In the genomic region with DNA sequence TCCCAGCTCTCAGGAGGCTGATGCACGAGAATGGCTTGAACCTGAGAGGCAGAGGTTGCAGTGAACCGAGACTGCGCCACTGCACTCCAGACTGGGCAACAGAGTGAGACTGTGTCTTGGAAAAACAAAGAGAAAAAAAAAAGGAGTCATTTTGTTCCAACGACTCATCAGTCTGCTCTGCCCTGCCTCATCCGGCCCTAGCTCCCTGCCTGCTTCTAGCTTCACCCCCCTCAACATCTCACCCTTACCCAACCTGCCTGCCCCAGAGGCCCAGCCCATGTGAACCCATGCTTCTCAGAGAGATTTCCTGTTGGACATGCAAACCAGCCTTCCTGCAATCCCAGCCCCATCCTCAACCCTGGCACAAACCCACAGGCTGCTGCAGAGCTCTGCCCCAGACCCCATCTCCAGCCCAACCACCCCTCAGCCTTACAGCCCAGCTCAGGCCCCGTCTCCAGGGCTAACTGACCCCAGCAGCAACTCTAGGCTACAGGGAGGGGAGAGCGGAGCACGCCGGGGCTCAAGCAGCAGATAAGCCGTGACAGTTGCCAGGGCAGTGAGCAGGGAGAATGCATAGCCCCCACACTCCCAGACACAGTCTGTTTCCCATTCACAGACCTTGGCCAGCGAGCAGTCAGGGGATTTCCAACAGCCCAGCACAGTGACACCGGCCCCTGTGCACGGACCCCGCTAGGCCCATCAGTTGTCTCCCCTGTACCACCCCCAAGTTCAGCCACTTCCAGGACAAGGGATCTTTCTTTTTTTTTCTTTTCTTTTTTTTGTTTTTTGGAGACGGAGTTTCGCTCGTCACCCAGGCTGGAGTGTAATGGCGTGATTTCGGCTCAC, we compare ENCODE assay signal across 13 cellular contexts.
DNase-seq lines count a peak whose midpoint lies in the region; ATAC-seq, FAIRE-seq and TF ChIP-seq lines count a peak whose summit lies in the region.
"Had no signal": no experiment of that assay in that cellular context is flagged by ENCODE, and none has a peak within 500 bp of the region (broad histone marks: within the 10 kb centered on the region; RNA-seq: fewer than 3 reads in every experiment).

No MANE protein-coding gene starts in this region.

- no peak for TF ChIP-seq CTCF in PC-3 (conservative IDR thresholded peaks at IDR 0.05; ENCODE audit: low read depth, low read length)
- TF ChIP-seq CTCF in H1 (IDR thresholded peaks at IDR 0.05; ENCODE audit: control extremely low read depth in 1 of 3, insufficient read depth in 1 of 3, low read depth in 1 of 3, low read length in 3 of 3) = no peak

- no peaks in the 10 kb centered on the region for H3K23me2 ChIP-seq in H1 (ENCODE audit: low read depth, low read length)

- H2BK12ac ChIP-seq in H1 (ENCODE audit: low read depth, low read length) (no peak overlapping the region), neuronal stem cell (ENCODE audit: low read length) (no peak overlapping the region)

- no peak overlapping the region for H4K91ac ChIP-seq in H1 (replicated peaks; ENCODE audit: insufficient read length, low read length)
- H4K91ac ChIP-seq in neuronal stem cell (ENCODE audit: low read depth, low read length, poor library complexity) = no peak overlapping the region

- no TSS peak for BruUV-seq in PC-3 (replicated peaks; lab: Mats Ljungman, UMichigan)

- H3K4me3 ChIP-seq in PC-3 (ENCODE audit: low read length) (no peak overlapping the region), H1 (ENCODE audit: extremely low read depth in 1 of 4, insufficient read depth in 2 of 4, low read depth in 3 of 4, low read length in 4 of 4) (no peak overlapping the region), neuronal stem cell (ENCODE audit: low read length in 2 of 2) (peak overlapping the region in 1 of 2 donors; percentile 4)
- H3K4me3 ChIP-seq: SK-N-MC had no signal

- no peaks in the 10 kb centered on the region for H3F3A ChIP-seq in PC-3 (ENCODE audit: low read length, unreplicated experiment)

- no peak overlapping the region for H3K14ac ChIP-seq in H1 (ENCODE audit: insufficient read length)
- no peak overlapping the region for H3K14ac ChIP-seq in neuronal stem cell (ENCODE audit: low read length)

- H3K56ac ChIP-seq in H1 (replicated peaks; ENCODE audit: insufficient read length, low read depth, low read length) = no peak overlapping the region

- H3K18ac ChIP-seq in H1 (ENCODE audit: extremely low read depth, low read length) (no peak overlapping the region), neuronal stem cell (ENCODE audit: low read length) (peak overlapping the region; percentile 64)

- WGBS in H1 (ENCODE audit: extremely low coverage in 1 of 2, insufficient coverage in 1 of 2, insufficient read length in 1 of 2, insufficient replicate concordance in 2 of 2, low coverage in 1 of 2, low lambda C conversion rate in 2 of 2, missing lambda C conversion rate in 1 of 2), 2 experiments = 94% methylated on average over 16 of the region's 19 CpGs; no CpG with 5 or more reads in 1 of the 2 experiments
- WGBS in neuronal stem cell (ENCODE audit: extremely low coverage in 2 of 2, insufficient read length in 2 of 2, insufficient replicate concordance in 1 of 2), 2 donors = no CpG with 5 or more reads among the region's 19 CpGs

- intact Hi-C loops in PC-3 (cut with micrococcal nuclease) = no loop called here

- H2BK15ac ChIP-seq in H1 (ENCODE audit: low read length) (no peak overlapping the region), neuronal stem cell (ENCODE audit: low read length) (no peak overlapping the region)

- DNase-seq in ELR (ENCODE audit: low read depth) (peak; percentile 38), PC-3 (peak; percentile 37), H1 (ENCODE audit: low read depth in 1 of 2, low spot score in 2 of 2) (no peak), neuronal stem cell (ENCODE audit: low spot score) (no peak), occipital lobe (lab: John Stamatoyannopoulos, UW) (no peak), NOMO-1 treated with DMSO at 0.1 percent for 48 hours (lab: John Stamatoyannopoulos, UW; ENCODE audit: unreplicated experiment) (no peak)
- DNase-seq: DMS79 treated with DMSO at 0.1 percent for 48 hours, NCI-H2107, nucleus accumbens had no signal

- H3K23ac ChIP-seq in H1 (ENCODE audit: insufficient read length) (no peak overlapping the region), neuronal stem cell (ENCODE audit: low read depth, low read length, poor library complexity) (peak overlapping the region; percentile 89)

- H3K4me1 ChIP-seq in PC-3 (ENCODE audit: insufficient read depth, low read length) (no peaks in the 10 kb centered on the region; the same call in 1 of the 2 replicates), H1 (replicated peaks in 1 of 4; ENCODE audit: control insufficient read depth in 3 of 4, insufficient read depth in 4 of 4, low read length in 3 of 4) (peaks cover 0 to 4% (median 0%) of the 10 kb centered on the region in 4 experiments; a peak in 2 of 7 replicates), neuronal stem cell (ENCODE audit: control insufficient read depth in 2 of 2, insufficient read depth in 1 of 2, low read depth in 1 of 2, low read length in 2 of 2) (peaks cover 0 to 2% of the 10 kb centered on the region in 2 donors)

- H3K4me2 ChIP-seq in PC-3 (ENCODE audit: low read length) = no peak overlapping the region
- no peak overlapping the region for H3K4me2 ChIP-seq in H1 (ENCODE audit: insufficient read depth in 1 of 2, low read depth in 2 of 2, low read length in 2 of 2)
- no peak overlapping the region for H3K4me2 ChIP-seq in neuronal stem cell (ENCODE audit: insufficient read depth, low read length, poor library complexity, severe bottlenecking)

- no peaks in the 10 kb centered on the region for H4K20me1 ChIP-seq in PC-3 (ENCODE audit: low read length)
- H4K20me1 ChIP-seq in H1 (replicated peaks in 1 of 2; ENCODE audit: control insufficient read depth in 1 of 2, insufficient read depth in 2 of 2, low read length in 2 of 2) = peaks cover 0 to 2% of the 10 kb centered on the region in 2 experiments

- H4K8ac ChIP-seq in H1 (ENCODE audit: extremely low read depth, insufficient read depth, low read length) = peak overlapping the region; percentile 25; the same call in 1 of the 2 replicates
- no peak overlapping the region for H4K8ac ChIP-seq in neuronal stem cell (ENCODE audit: low read depth, low read length)

- no peak overlapping the region for H2BK20ac ChIP-seq in H1 (ENCODE audit: low read length)

- H2BK120ac ChIP-seq in H1 (replicated peaks; ENCODE audit: low read depth, low read length) (no peak overlapping the region), neuronal stem cell (ENCODE audit: low read depth, low read length) (no peak overlapping the region)

- TF ChIP-seq EP300 in H1 (IDR thresholded peaks at IDR 0.05; ENCODE audit: borderline replicate concordance in 1 of 2, low read depth in 2 of 2, low read length in 2 of 2) = no peak

- no peak overlapping the region for H3K27ac ChIP-seq in PC-3 (ENCODE audit: low read length)
- no peak overlapping the region for H3K27ac ChIP-seq in H1 (ENCODE audit: low read depth, low read length)
- H3K27ac ChIP-seq in neuronal stem cell (replicated peaks; ENCODE audit: low read length) = no peak overlapping the region
- H3K27ac ChIP-seq: SK-N-MC had no signal

- POLR2A ChIA-PET in PC-3 (lab: Charles Lee; ENCODE audit: unreplicated experiment) (interaction anchor here (0.5 to 0.8 kb wide), 3 partner anchors 80 to 476 kb away, joined by 4 to 10 read pairs (median 8); no protein-coding TSS in a partner anchor), H1 (lab: Charles Lee; ENCODE audit: partially characterized antibody) (interaction anchor here (0.6 to 1.3 kb wide), 6 partner anchors 11 to 420 kb away, joined by 3 to 5 read pairs (median 3); no protein-coding TSS in a partner anchor)

- TF ChIP-seq RAD21 in H1 (IDR thresholded peaks at IDR 0.05 in 1 of 2, conservative IDR thresholded peaks at IDR 0.05 in 1 of 2; ENCODE audit: low read depth in 2 of 2, low read length in 2 of 2) = no peak

- no peaks in the 10 kb centered on the region for H3K9me2 ChIP-seq in PC-3 (replicated peaks; ENCODE audit: low read length)

- CTCF ChIA-PET in PC-3 (lab: Charles Lee) (no interaction called here), H1 (lab: Charles Lee; ENCODE audit: partially characterized antibody) (no interaction called here)

- H3K9ac ChIP-seq in PC-3 (ENCODE audit: low read length) (no peak overlapping the region), H1 (replicated peaks in 1 of 4; ENCODE audit: extremely low read depth in 1 of 4, low read depth in 3 of 4, low read length in 3 of 4) (no peak overlapping the region), neuronal stem cell (ENCODE audit: low read depth, low read length, poor library complexity) (peak overlapping the region; percentile 60)

- H3K27me3 ChIP-seq in PC-3 (ENCODE audit: low read length) (no peaks in the 10 kb centered on the region), H1 (replicated peaks in 1 of 4; ENCODE audit: control insufficient read depth in 3 of 4, extremely low read depth in 1 of 4, insufficient read depth in 3 of 4, low read length in 3 of 4) (no peaks in the 10 kb centered on the region), neuronal stem cell (ENCODE audit: control insufficient read depth in 3 of 3, insufficient read depth in 3 of 3, low read depth in 1 of 3, low read length in 3 of 3) (no peaks in the 10 kb centered on the region)

- FAIRE-seq in H1 (lab: Jason Lieb, UNC) = no peak
- FAIRE-seq: colon had no signal

- H3K79me1 ChIP-seq in H1 (ENCODE audit: low read depth, low read length) (no peaks in the 10 kb centered on the region; the same call in 1 of the 2 replicates), neuronal stem cell (ENCODE audit: low read depth, low read length) (peaks cover 2% of the 10 kb centered on the region)

- H3K79me2 ChIP-seq in PC-3 (ENCODE audit: low read length) (no peaks in the 10 kb centered on the region), H1 (ENCODE audit: control insufficient read depth in 1 of 2, insufficient read depth in 2 of 2, low read length in 2 of 2) (no peaks in the 10 kb centered on the region)

- H2AFZ ChIP-seq in PC-3 (ENCODE audit: low read length) (no peak overlapping the region), H1 (ENCODE audit: low read length) (no peak overlapping the region), neuronal stem cell (ENCODE audit: low read length) (no peak overlapping the region)

- H3K36me3 ChIP-seq in PC-3 (ENCODE audit: low read depth, low read length) = peaks cover 8% of the 10 kb centered on the region; the same call in 1 of the 2 replicates
- H3K36me3 ChIP-seq in H1 (ENCODE audit: control insufficient read depth in 2 of 4, insufficient read depth in 4 of 4, low read length in 3 of 4) = peaks cover 0 to 7% (median 4%) of the 10 kb centered on the region in 4 experiments; a peak in 3 of 8 replicates
- H3K36me3 ChIP-seq in neuronal stem cell (replicated peaks in 1 of 2; ENCODE audit: control insufficient read depth in 2 of 2, insufficient read depth in 2 of 2, low read length in 2 of 2) = peaks cover 12 to 49% of the 10 kb centered on the region in 2 donors

- H2AK5ac ChIP-seq in H1 (ENCODE audit: low read depth, low read length) (no peak overlapping the region), neuronal stem cell (ENCODE audit: low read depth, low read length) (peak overlapping the region; percentile 13)

- H4K5ac ChIP-seq in H1 (ENCODE audit: insufficient read length, low read depth, low read length) = no peak overlapping the region

- H2BK5ac ChIP-seq in H1 (ENCODE audit: low read depth, low read length) (no peak overlapping the region), neuronal stem cell (ENCODE audit: low read length) (peak overlapping the region; percentile 82)

- no peak for TF ChIP-seq POLR2A in H1 (IDR thresholded peaks at IDR 0.05; ENCODE audit: control extremely low read depth in 1 of 2, low read depth in 2 of 2, low read length in 2 of 2)

- H3K4ac ChIP-seq in H1 (replicated peaks; ENCODE audit: insufficient read length, low read depth, low read length) (no peak overlapping the region), neuronal stem cell (ENCODE audit: low read length) (no peak overlapping the region)

- ATAC-seq in PC-3 = peak; percentile 91
- ATAC-seq in GM18861 (IDR thresholded peaks at IDR 0.05; ENCODE audit: unreplicated experiment) = no peak
- no peak for ATAC-seq in GM19324 (IDR thresholded peaks at IDR 0.05; ENCODE audit: low FRiP score, unreplicated experiment)

- no peaks in the 10 kb centered on the region for H3K9me3 ChIP-seq in PC-3 (ENCODE audit: low read length)
- no peaks in the 10 kb centered on the region for H3K9me3 ChIP-seq in H1 (ENCODE audit: insufficient read depth in 2 of 2, low read depth in 1 of 2, low read length in 1 of 2)
- H3K9me3 ChIP-seq in neuronal stem cell (replicated peaks in 1 of 2; ENCODE audit: control insufficient read depth in 2 of 2, insufficient read depth in 1 of 2, low read depth in 1 of 2, low read length in 2 of 2) = no peaks in the 10 kb centered on the region

Comparison
In these comparisons a context has a peak if more than half of its experiments do, and no peak if none do; other contexts are left out.
1. DNase-seq: peak in ELR (single experiment) and PC-3 (single experiment); none in H1 (0 of 2), neuronal stem cell (single experiment), occipital lobe (single experiment) and NOMO-1 treated with DMSO at 0.1 percent for 48 hours (single experiment).